8 cellular contexts compared by ENCODE assay signal in genomic region chr13:74040200-74040599, GRCh38.
DNase-seq lines count a peak whose midpoint lies in the region; ATAC-seq and TF ChIP-seq lines count a peak whose summit lies in the region.

No MANE protein-coding gene starts in this region.

- 75% methylated on average over 4 of the region's 4 CpGs for WGBS in lower leg skin, 2 donors

- peak; percentile 29 for TF ChIP-seq CTCF in C4-2B (conservative IDR thresholded peaks at IDR 0.05)
- TF ChIP-seq CTCF in cardiac fibroblast (IDR thresholded peaks at IDR 0.05; ENCODE audit: low read depth, low read length), result peak; percentile 62
- TF ChIP-seq CTCF in lower lobe of right lung (IDR thresholded peaks at IDR 0.05), result peak; percentile 48
- peak in 1 of 3 donors; percentile 18 for TF ChIP-seq CTCF in lower leg skin (IDR thresholded peaks at IDR 0.05)

- DNase-seq in NCI-H526 treated with DMSO at 0.1 percent for 48 hours (lab: John Stamatoyannopoulos, UW), result peak; percentile 71
- DNase-seq in cardiac fibroblast (ENCODE audit: low read depth in 2 of 2), result peak; percentile 32 to 34
- no peak for DNase-seq in lower lobe of right lung
- no peak for DNase-seq in lower leg skin (ENCODE audit: low spot score in 2 of 2)
- no peak for DNase-seq in activated CD4-positive, CD25-positive, alpha-beta regulatory T cell treated with anti-CD3 and anti-CD28 coated beads, Interleukin-2, amount 50 U/mL, for 72 hours

- H3K27ac ChIP-seq in C4-2B, result no peak overlapping the region
- H3K27ac ChIP-seq in lower lobe of right lung, result no peak overlapping the region

- H3K36me3 ChIP-seq in lower lobe of right lung, result no peaks in the 10 kb centered on the region

- H3K9me3 ChIP-seq in lower lobe of right lung, result no peaks in the 10 kb centered on the region

- H3K4me1 ChIP-seq in lower lobe of right lung, result no peaks in the 10 kb centered on the region

- H3K4me3 ChIP-seq in cardiac fibroblast (replicated peaks in 1 of 2; ENCODE audit: low read depth in 2 of 2, low read length in 2 of 2) (no peak overlapping the region), lower lobe of right lung (no peak overlapping the region), lower leg skin (ENCODE audit: low read depth, poor library complexity, severe bottlenecking) (no peak overlapping the region)

- intact Hi-C loops in lower lobe of right lung (cut with DNase I), result no loop called here
- intact Hi-C loops in lower leg skin (cut with DNase I; ENCODE audit: low total_unique reads), result no loop called here

- no peak for TF ChIP-seq POLR2A in lower leg skin (IDR thresholded peaks at IDR 0.05)

- H3K27me3 ChIP-seq in lower lobe of right lung (ENCODE audit: low read depth), result no peaks in the 10 kb centered on the region

- ATAC-seq in GM18519 (IDR thresholded peaks at IDR 0.05; ENCODE audit: low FRiP score, unreplicated experiment), result peak; percentile 96
- ATAC-seq in HG02973 (IDR thresholded peaks at IDR 0.05; ENCODE audit: unreplicated experiment), result peak; percentile 98
- ATAC-seq in lower lobe of right lung, result peak; percentile 58 to 68

Comparison
In these comparisons a context has a peak if more than half of its experiments do, and no peak if none do; other contexts are left out.
1. DNase-seq: peak in NCI-H526 treated with DMSO at 0.1 percent for 48 hours (single experiment) and cardiac fibroblast (2 of 2); none in lower lobe of right lung (single experiment), lower leg skin (0 of 2) and activated CD4-positive, CD25-positive, alpha-beta regulatory T cell treated with anti-CD3 and anti-CD28 coated beads, Interleukin-2, amount 50 U/mL, for 72 hours (single experiment).
2. Peak in every context shown above with its lines, with median percentiles within 50 percentile points of each other: ATAC-seq.